Comparison of ENCODE assay signal across 32 cellular contexts in genomic region chr9:98144631-98145030, GRCh38. TPM values are rescaled to one million over a fixed set of nuclear protein-coding genes. Genes with fewer than 3 reads are reported as not detected.
DNase-seq lines count a peak whose midpoint lies in the region; ATAC-seq, FAIRE-seq and TF ChIP-seq lines count a peak whose summit lies in the region.
"Had no signal": no experiment of that assay in that cellular context is flagged by ENCODE, and none has a peak within 500 bp of the region (broad histone marks: within the 10 kb centered on the region; RNA-seq: fewer than 3 reads in every experiment).

No MANE protein-coding gene starts in this region.

- H3K27me3 Mint-ChIP-seq in CD4-positive, alpha-beta memory T cell, result no peaks in the 10 kb centered on the region
- no peaks in the 10 kb centered on the region for H3K27me3 Mint-ChIP-seq in T-cell
- H3K27me3 Mint-ChIP-seq: activated naive CD8-positive, alpha-beta T cell treated with anti-CD3 and anti-CD28 coated beads for 36 hours; naive B cell; T-helper 17 cell had no signal

- H3K4me1 Mint-ChIP-seq in CD4-positive, alpha-beta memory T cell, result peaks cover 3 to 23% (median 6%) of the 10 kb centered on the region in 4 donors
- peaks cover 7 to 11% (median 9%) of the 10 kb centered on the region in 3 donors for H3K4me1 Mint-ChIP-seq in T-cell
- H3K4me1 Mint-ChIP-seq: activated naive CD8-positive, alpha-beta T cell treated with anti-CD3 and anti-CD28 coated beads for 36 hours had no signal

- no peak for TF ChIP-seq POLR2A in prostate gland (IDR thresholded peaks at IDR 0.05)

- POLR2A ChIA-PET in CD4-positive, alpha-beta memory T cell (lab: Charles Lee; ENCODE audit: partially characterized antibody), result interaction anchor here (0.6 kb wide), 1 partner anchor 112 kb away, joined by 3 read pairs; no protein-coding TSS in a partner anchor
- POLR2A ChIA-PET in T-cell (lab: Charles Lee), result no interaction called here

- peaks cover 10 to 16% of the 10 kb centered on the region in 2 donors for H3K36me3 Mint-ChIP-seq in CD4-positive, alpha-beta memory T cell
- peaks cover 11% of the 10 kb centered on the region for H3K36me3 Mint-ChIP-seq in T-cell
- H3K36me3 Mint-ChIP-seq: activated naive CD8-positive, alpha-beta T cell treated with anti-CD3 and anti-CD28 coated beads for 36 hours; naive B cell had no signal

- no peak for DNase-seq in CD4-positive, alpha-beta memory T cell
- DNase-seq in T-cell (no peak), prostate gland (ENCODE audit: low spot score) (no peak), SHP77 treated with DMSO at 0.1 percent for 48 hours (lab: John Stamatoyannopoulos, UW) (no peak), GM19239 (ENCODE audit: insufficient read length, low spot score) (no peak)
- DNase-seq: activated CD4-positive, alpha-beta T cell treated with anti-CD3 and anti-CD28 coated beads for 48 hours; activated naive CD8-positive, alpha-beta T cell treated with anti-CD3 and anti-CD28 coated beads for 36 hours; C1 segment of cervical spinal cord; caudate nucleus; DMS153; dorsolateral prefrontal cortex; foreskin fibroblast; GM23248; heart right ventricle; HFFc6; MV-4-11; naive B cell; NCI-H1694; NCI-H510A; NK-92 treated with Interleukin-12 subunit alpha and Interleukin-12 subunit beta, amount 100 ng/mL, for 24 hours; ovary; spleen; stimulated activated CD4-positive, alpha-beta T cell treated with anti-CD3 and anti-CD28 coated beads, Interleukin-4, amount 100 ng/mL, for 1 hour; stimulated activated naive CD4-positive, alpha-beta T cell; T-helper 17 cell; testis had no signal

- FAIRE-seq in GM19239 (lab: Jason Lieb, UNC), result no peak

- intact Hi-C loops in CD4-positive, alpha-beta memory T cell (cut with micrococcal nuclease), result no loop called here
- intact Hi-C loops in prostate gland (cut with DNase I), result no loop called here

- no peaks in the 10 kb centered on the region for H3K9me3 ChIP-seq in CD4-positive, alpha-beta memory T cell (ENCODE audit: control insufficient read depth in 1 of 2, low read length in 2 of 2)
- H3K9me3 ChIP-seq in esophagus (ENCODE audit: control insufficient read depth in 2 of 2, insufficient read depth in 1 of 2, low read depth in 1 of 2, low read length in 1 of 2) (no peaks in the 10 kb centered on the region), prostate gland (no peaks in the 10 kb centered on the region)
- H3K9me3 ChIP-seq: ascending aorta, heart right ventricle, ovary, right atrium auricular region, spleen, testis had no signal

- peak overlapping the region in 4 of 7 donors; percentile 3 to 75 (median 69) for H3K27ac Mint-ChIP-seq in CD4-positive, alpha-beta memory T cell
- H3K27ac Mint-ChIP-seq in T-cell, result peak overlapping the region; percentile 39 to 43
- H3K27ac Mint-ChIP-seq: activated naive CD8-positive, alpha-beta T cell treated with anti-CD3 and anti-CD28 coated beads for 36 hours; HFFc6 had no signal

- no peak overlapping the region for H3K4me3 ChIP-seq in CD4-positive, alpha-beta memory T cell (ENCODE audit: low read length in 2 of 2)
- H3K4me3 ChIP-seq in esophagus (ENCODE audit: low read depth in 1 of 2, low read length in 2 of 2), result no peak overlapping the region
- no peak overlapping the region for H3K4me3 ChIP-seq in prostate gland
- H3K4me3 ChIP-seq: ascending aorta, dorsolateral prefrontal cortex, GM23248, heart right ventricle, ovary, right atrium auricular region, spleen, testis had no signal

- no peak for ATAC-seq in T-cell (replicated peaks in 1 of 4)
- no peak for ATAC-seq in HG02678 (IDR thresholded peaks at IDR 0.05; ENCODE audit: unreplicated experiment)
- ATAC-seq in HG02610 (IDR thresholded peaks at IDR 0.05; ENCODE audit: unreplicated experiment), result no peak
- ATAC-seq: Panc1, T-helper 17 cell had no signal

- H3K27ac ChIP-seq in CD4-positive, alpha-beta memory T cell (ENCODE audit: low read depth, low read length), result no peak overlapping the region
- peak overlapping the region; percentile 40 to 81 for H3K27ac ChIP-seq in esophagus (ENCODE audit: low read depth in 2 of 2, low read length in 1 of 2)
- H3K27ac ChIP-seq in prostate gland, result peak overlapping the region; percentile 80 to 86
- H3K27ac ChIP-seq: ascending aorta, dorsolateral prefrontal cortex, GM23248, heart right ventricle, ovary, right atrium auricular region, spleen, testis had no signal

- H3K36me3 ChIP-seq in CD4-positive, alpha-beta memory T cell (ENCODE audit: insufficient read depth, low read length), result no peaks in the 10 kb centered on the region
- H3K36me3 ChIP-seq in esophagus (ENCODE audit: control insufficient read depth in 2 of 2, insufficient read depth in 2 of 2, low read length in 1 of 2), result peaks cover 0 to 4% of the 10 kb centered on the region in 2 donors
- no peaks in the 10 kb centered on the region for H3K36me3 ChIP-seq in prostate gland
- H3K36me3 ChIP-seq: ascending aorta, heart right ventricle, ovary, right atrium auricular region had no signal

- no peaks in the 10 kb centered on the region for H3K27me3 ChIP-seq in CD4-positive, alpha-beta memory T cell (ENCODE audit: insufficient read depth, low read length)
- H3K27me3 ChIP-seq in esophagus (ENCODE audit: control insufficient read depth in 1 of 2, insufficient read depth in 2 of 2, low read length in 2 of 2), result no peaks in the 10 kb centered on the region
- H3K27me3 ChIP-seq in prostate gland (replicated peaks; ENCODE audit: insufficient read depth), result no peaks in the 10 kb centered on the region
- H3K27me3 ChIP-seq: ascending aorta, dorsolateral prefrontal cortex, heart right ventricle, ovary, right atrium auricular region, spleen, testis had no signal

- TF ChIP-seq CTCF in prostate gland (IDR thresholded peaks at IDR 0.05), result no peak

- no peaks in the 10 kb centered on the region for H3K9me3 Mint-ChIP-seq in CD4-positive, alpha-beta memory T cell
- no peaks in the 10 kb centered on the region for H3K9me3 Mint-ChIP-seq in T-cell
- H3K9me3 Mint-ChIP-seq: activated naive CD8-positive, alpha-beta T cell treated with anti-CD3 and anti-CD28 coated beads for 36 hours; HFFc6; naive B cell had no signal

- WGBS in esophagus, 2 donors, result 68 to 91% methylated on average over 3 of the region's 3 CpGs
- 97% methylated on average over 3 of the region's 3 CpGs for WGBS in prostate gland

- H3K4me1 ChIP-seq in CD4-positive, alpha-beta memory T cell (ENCODE audit: insufficient read depth, low read length), result no peaks in the 10 kb centered on the region
- H3K4me1 ChIP-seq in esophagus (ENCODE audit: control insufficient read depth in 2 of 2, insufficient read depth in 2 of 2, low read length in 1 of 2), result peaks cover 0 to 25% of the 10 kb centered on the region in 2 donors
- H3K4me1 ChIP-seq in prostate gland (replicated peaks), result peaks cover 20% of the 10 kb centered on the region
- H3K4me1 ChIP-seq: ascending aorta, right atrium auricular region had no signal

- CTCF ChIA-PET in CD4-positive, alpha-beta memory T cell (lab: Charles Lee; ENCODE audit: partially characterized antibody), result no interaction called here
- CTCF ChIA-PET in T-cell (lab: Charles Lee), result interaction anchor here (0.5 to 0.6 kb wide), 2 partner anchors 12 to 101 kb away, joined by 3 to 4 read pairs; no protein-coding TSS in a partner anchor

- H3K4me3 Mint-ChIP-seq in CD4-positive, alpha-beta memory T cell, result no peak overlapping the region
- no peak overlapping the region for H3K4me3 Mint-ChIP-seq in T-cell
- H3K4me3 Mint-ChIP-seq: activated naive CD8-positive, alpha-beta T cell treated with anti-CD3 and anti-CD28 coated beads for 36 hours; HFFc6; T-helper 17 cell had no signal

RNA-seq across cellular contexts. Expression of gene TRIM14, which starts 25.6 kb away (rescaled TPM):
- total RNA-seq in CD4-positive, alpha-beta memory T cell, result 10 to 100 TPM; 86.1 to 86.2 TPM
- 10 to 100 TPM; 41.4 to 84.7 TPM for polyA plus RNA-seq in CD4-positive, alpha-beta memory T cell
- total RNA-seq in T-cell (10 to 100 TPM; 75.7 to 98.9 (median 85.3) TPM), prostate gland (10 to 100 TPM; 23.4 to 24.3 TPM)
- polyA plus RNA-seq in esophagus, result 10 to 100 TPM in 1 of 2 donors, 1 to 10 TPM in 1; 9.3 to 12.2 TPM

RNA-seq across cellular contexts. Expression of gene CORO2A, which starts 47.8 kb away (rescaled TPM):
- total RNA-seq in CD4-positive, alpha-beta memory T cell, result 1 to 10 TPM; 8.3 to 8.6 TPM
- 10 to 100 TPM in 1 of 2 donors, 1 to 10 TPM in 1; 4.4 to 11.9 TPM for polyA plus RNA-seq in CD4-positive, alpha-beta memory T cell
- total RNA-seq in T-cell, result 10 to 100 TPM in 4 of 5 donors, 1 to 10 TPM in 1; 9.1 to 12.4 (median 10.8) TPM
- 1 to 10 TPM; 7.1 to 9.0 TPM for polyA plus RNA-seq in esophagus
- total RNA-seq in prostate gland, result 10 to 100 TPM; 31.2 to 45.3 TPM
